Comparison of ENCODE assay signal across 10 cellular contexts in genomic region chr5:80069918-80070318, GRCh38. TPM values are rescaled to one million over a fixed set of nuclear protein-coding genes. Genes with fewer than 3 reads are reported as not detected.
A peak's percentile ranks its signal among the peaks of the same experiment; 100 is the strongest.
DNase-seq lines count a peak whose midpoint lies in the region; ATAC-seq, FAIRE-seq and TF ChIP-seq lines count a peak whose summit lies in the region.
"Had no signal": no experiment of that assay in that cellular context is flagged by ENCODE, and none has a peak within 500 bp of the region (broad histone marks: within the 10 kb centered on the region; RNA-seq: fewer than 3 reads in every experiment).

No MANE protein-coding gene starts in this region.

- H4K91ac ChIP-seq in H1 (replicated peaks; ENCODE audit: insufficient read length, low read length) = no peak overlapping the region

- H3K18ac ChIP-seq in H1 (ENCODE audit: extremely low read depth, low read length) = no peak overlapping the region

- CTCF ChIA-PET in H1 (lab: Charles Lee; ENCODE audit: partially characterized antibody) = interaction anchor here (1.2 to 2.2 kb wide), 3 partner anchors 13 to 191 kb away, joined by 3 to 8 read pairs (median 6); no protein-coding TSS in a partner anchor
- CTCF ChIA-PET in CD8-positive, alpha-beta T cell (lab: Charles Lee) = interaction anchor here (1.7 kb wide), 1 partner anchor 13 kb away, joined by 9 read pairs; no protein-coding TSS in a partner anchor

- no peak for TF ChIP-seq EP300 in H1 (IDR thresholded peaks at IDR 0.05; ENCODE audit: borderline replicate concordance in 1 of 2, low read depth in 2 of 2, low read length in 2 of 2)

- H3K9ac ChIP-seq in Karpas-422 (ENCODE audit: low read length) (peak overlapping the region; percentile 48), H1 (replicated peaks in 1 of 4; ENCODE audit: extremely low read depth in 1 of 4, low read depth in 3 of 4, low read length in 3 of 4) (no peak overlapping the region)

- H3K4ac ChIP-seq in H1 (replicated peaks; ENCODE audit: insufficient read length, low read depth, low read length) = no peak overlapping the region

- H3K27me3 Mint-ChIP-seq in CD8-positive, alpha-beta T cell (ENCODE audit: low read depth) = no peaks in the 10 kb centered on the region
- H3K27me3 Mint-ChIP-seq: activated naive CD4-positive, alpha-beta T cell treated with anti-CD3 and anti-CD28 coated beads, Interleukin-2, amount 50 U/mL, for 24 hours had no signal

- TF ChIP-seq CTCF in H1 (IDR thresholded peaks at IDR 0.05; ENCODE audit: control extremely low read depth in 1 of 3, insufficient read depth in 1 of 3, low read depth in 1 of 3, low read length in 3 of 3) = no peak
- TF ChIP-seq CTCF in neutrophil (IDR thresholded peaks at IDR 0.05) = no peak
- TF ChIP-seq CTCF in thyroid gland (IDR thresholded peaks at IDR 0.05) = no peak
- no peak for TF ChIP-seq CTCF in CD8-positive, alpha-beta T cell (IDR thresholded peaks at IDR 0.05)

- no peak overlapping the region for H3K27ac Mint-ChIP-seq in CD8-positive, alpha-beta T cell
- H3K27ac Mint-ChIP-seq: activated B cell treated with CpG ODN at 0.5 μM for 24 hours; activated naive CD4-positive, alpha-beta T cell treated with anti-CD3 and anti-CD28 coated beads, Interleukin-2, amount 50 U/mL, for 24 hours had no signal

- intact Hi-C loops in thyroid gland (cut with DNase I) = no loop called here
- intact Hi-C loops in CD8-positive, alpha-beta T cell (cut with DNase I, micrococcal nuclease) = no loop called here

- H3K4me1 ChIP-seq in Karpas-422 (ENCODE audit: low read length) (peaks cover 23% of the 10 kb centered on the region), H1 (replicated peaks in 1 of 4; ENCODE audit: control insufficient read depth in 3 of 4, insufficient read depth in 4 of 4, low read length in 3 of 4) (no peaks in the 10 kb centered on the region; a peak in 1 of 7 replicates), neutrophil (ENCODE audit: control insufficient read depth in 1 of 2, insufficient read depth in 1 of 2, low read depth in 1 of 2, low read length in 1 of 2) (peaks cover 47 to 49% of the 10 kb centered on the region in 2 experiments), thyroid gland (peaks cover 0 to 7% of the 10 kb centered on the region in 2 donors)
- H3K4me1 ChIP-seq in CD8-positive, alpha-beta T cell (ENCODE audit: insufficient read depth, low read length) = no peaks in the 10 kb centered on the region

- H3K9me3 Mint-ChIP-seq in CD8-positive, alpha-beta T cell = no peaks in the 10 kb centered on the region
- H3K9me3 Mint-ChIP-seq: activated B cell treated with CpG ODN at 0.5 μM for 24 hours; activated naive CD4-positive, alpha-beta T cell treated with anti-CD3 and anti-CD28 coated beads, Interleukin-2, amount 50 U/mL, for 24 hours had no signal

- H3K9me3 ChIP-seq in Karpas-422 (ENCODE audit: low read length) (no peaks in the 10 kb centered on the region), H1 (ENCODE audit: insufficient read depth in 2 of 2, low read depth in 1 of 2, low read length in 1 of 2) (no peaks in the 10 kb centered on the region; a peak in 1 of 4 replicates), neutrophil (no peaks in the 10 kb centered on the region), thyroid gland (no peaks in the 10 kb centered on the region)
- H3K9me3 ChIP-seq in CD8-positive, alpha-beta T cell (ENCODE audit: low read length) = no peaks in the 10 kb centered on the region

- H4K20me1 ChIP-seq in Karpas-422 (ENCODE audit: insufficient read depth, low read depth, low read length) (no peaks in the 10 kb centered on the region), H1 (replicated peaks in 1 of 2; ENCODE audit: control insufficient read depth in 1 of 2, insufficient read depth in 2 of 2, low read length in 2 of 2) (no peaks in the 10 kb centered on the region)

- no peaks in the 10 kb centered on the region for H3K9me2 ChIP-seq in Karpas-422 (replicated peaks; ENCODE audit: insufficient read depth, low read length)

- H3K4me2 ChIP-seq in Karpas-422 (ENCODE audit: low read depth, low read length, poor library complexity, severe bottlenecking) (peak overlapping the region; percentile 63), H1 (ENCODE audit: insufficient read depth in 1 of 2, low read depth in 2 of 2, low read length in 2 of 2) (no peak overlapping the region)

- WGBS in H1 (ENCODE audit: extremely low coverage in 1 of 2, insufficient coverage in 1 of 2, insufficient read length in 1 of 2, insufficient replicate concordance in 2 of 2, low coverage in 1 of 2, low lambda C conversion rate in 2 of 2, missing lambda C conversion rate in 1 of 2), 2 experiments = 75% methylated on average over 3 of the region's 3 CpGs; no CpG with 5 or more reads in 1 of the 2 experiments
- whole genome bisulfite sequencing in thyroid gland, 2 donors = 51 to 56% methylated on average over 3 of the region's 3 CpGs

- H3K23me2 ChIP-seq in H1 (ENCODE audit: low read depth, low read length) = no peaks in the 10 kb centered on the region

- H3K4me1 Mint-ChIP-seq in CD8-positive, alpha-beta T cell (ENCODE audit: low read depth) = no peaks in the 10 kb centered on the region
- H3K4me1 Mint-ChIP-seq: activated naive CD4-positive, alpha-beta T cell treated with anti-CD3 and anti-CD28 coated beads, Interleukin-2, amount 50 U/mL, for 24 hours had no signal

- H3K23ac ChIP-seq in H1 (ENCODE audit: insufficient read length) = no peak overlapping the region

- no peaks in the 10 kb centered on the region for H3K79me1 ChIP-seq in H1 (ENCODE audit: low read depth, low read length)

- no peaks in the 10 kb centered on the region for H3K27me3 ChIP-seq in Karpas-422 (ENCODE audit: low read length)
- no peaks in the 10 kb centered on the region for H3K27me3 ChIP-seq in H1 (replicated peaks in 1 of 4; ENCODE audit: control insufficient read depth in 3 of 4, extremely low read depth in 1 of 4, insufficient read depth in 3 of 4, low read length in 3 of 4)
- H3K27me3 ChIP-seq in neutrophil = no peaks in the 10 kb centered on the region
- H3K27me3 ChIP-seq in thyroid gland = no peaks in the 10 kb centered on the region
- H3K27me3 ChIP-seq in CD8-positive, alpha-beta T cell (ENCODE audit: insufficient read depth, low read length) = no peaks in the 10 kb centered on the region

- H3K4me3 Mint-ChIP-seq in CD8-positive, alpha-beta T cell = no peak overlapping the region
- H3K4me3 Mint-ChIP-seq: activated B cell treated with CpG ODN at 0.5 μM for 24 hours; activated naive CD4-positive, alpha-beta T cell treated with anti-CD3 and anti-CD28 coated beads, Interleukin-2, amount 50 U/mL, for 24 hours had no signal

- H4K5ac ChIP-seq in H1 (ENCODE audit: insufficient read length, low read depth, low read length) = no peak overlapping the region

- POLR2A ChIA-PET in H1 (lab: Charles Lee; ENCODE audit: partially characterized antibody) = no interaction called here
- POLR2A ChIA-PET in CD8-positive, alpha-beta T cell (lab: Charles Lee) = no interaction called here

- no peak overlapping the region for H2BK12ac ChIP-seq in H1 (ENCODE audit: low read depth, low read length)

- H3K79me2 ChIP-seq in Karpas-422 (ENCODE audit: low read length) (no peaks in the 10 kb centered on the region), H1 (ENCODE audit: control insufficient read depth in 1 of 2, insufficient read depth in 2 of 2, low read length in 2 of 2) (no peaks in the 10 kb centered on the region)

- H3K36me3 Mint-ChIP-seq in CD8-positive, alpha-beta T cell = peaks cover 39% of the 10 kb centered on the region

- no peak overlapping the region for H3K56ac ChIP-seq in H1 (replicated peaks; ENCODE audit: insufficient read length, low read depth, low read length)

- no peak overlapping the region for H4K8ac ChIP-seq in H1 (ENCODE audit: extremely low read depth, insufficient read depth, low read length)

- H3K27ac ChIP-seq in Karpas-422 (ENCODE audit: low read length) (peak overlapping the region; percentile 62; the same call in 1 of the 2 replicates), H1 (ENCODE audit: low read depth, low read length) (no peak overlapping the region), neutrophil (peak overlapping the region; percentile 73), thyroid gland (no peak overlapping the region)
- no peak overlapping the region for H3K27ac ChIP-seq in CD8-positive, alpha-beta T cell (ENCODE audit: low read depth, low read length)

- FAIRE-seq in H1 (lab: Jason Lieb, UNC) (no peak), urothelium cell line (lab: Jason Lieb, UNC) (no peak)

- no peak for TF ChIP-seq RAD21 in H1 (IDR thresholded peaks at IDR 0.05 in 1 of 2, conservative IDR thresholded peaks at IDR 0.05 in 1 of 2; ENCODE audit: low read depth in 2 of 2, low read length in 2 of 2)

- peak; percentile 18 for ATAC-seq in GM18868 (IDR thresholded peaks at IDR 0.05; ENCODE audit: unreplicated experiment)
- ATAC-seq in CD8-positive, alpha-beta T cell = no peak

- H2BK5ac ChIP-seq in H1 (ENCODE audit: low read depth, low read length) = no peak overlapping the region

- H2AK5ac ChIP-seq in H1 (ENCODE audit: low read depth, low read length) = no peak overlapping the region

- H3K4me3 ChIP-seq in Karpas-422 (ENCODE audit: low read length) (peak overlapping the region; percentile 47; the same call in 1 of the 2 replicates), H1 (ENCODE audit: extremely low read depth in 1 of 4, insufficient read depth in 2 of 4, low read depth in 3 of 4, low read length in 4 of 4) (no peak overlapping the region), neutrophil (ENCODE audit: low read depth in 1 of 2, low read length in 1 of 2) (no peak overlapping the region), thyroid gland (replicated peaks in 1 of 3) (no peak overlapping the region)
- H3K4me3 ChIP-seq in CD8-positive, alpha-beta T cell (ENCODE audit: low read depth, low read length) = no peak overlapping the region

- peak overlapping the region; percentile 54; the same call in 1 of the 2 replicates for H2AFZ ChIP-seq in Karpas-422 (ENCODE audit: low read length)
- 0 out of 2 replicates have a peak overlapping the region, but pooled peaks have one; percentile 45 for H2AFZ ChIP-seq in H1 (ENCODE audit: low read length)

- no peak overlapping the region for H3K14ac ChIP-seq in H1 (ENCODE audit: insufficient read length)

- TF ChIP-seq POLR2A in H1 (IDR thresholded peaks at IDR 0.05; ENCODE audit: control extremely low read depth in 1 of 2, low read depth in 2 of 2, low read length in 2 of 2) (no peak), thyroid gland (IDR thresholded peaks at IDR 0.05) (no peak)

- no peaks in the 10 kb centered on the region for H3K36me3 ChIP-seq in Karpas-422 (ENCODE audit: insufficient read depth, low read length)
- H3K36me3 ChIP-seq in H1 (ENCODE audit: control insufficient read depth in 2 of 4, insufficient read depth in 4 of 4, low read length in 3 of 4) = no peaks in the 10 kb centered on the region; a peak in 1 of 8 replicates
- H3K36me3 ChIP-seq in neutrophil = no peaks in the 10 kb centered on the region
- H3K36me3 ChIP-seq in thyroid gland = no peaks in the 10 kb centered on the region
- no peaks in the 10 kb centered on the region for H3K36me3 ChIP-seq in CD8-positive, alpha-beta T cell (ENCODE audit: insufficient read depth, low read length)

- no peak overlapping the region for H2BK120ac ChIP-seq in H1 (replicated peaks; ENCODE audit: low read depth, low read length)

- no peak for DNase-seq in Karpas-422
- no peak for DNase-seq in H1 (ENCODE audit: low read depth in 1 of 2, low spot score in 2 of 2)
- DNase-seq in urothelium cell line (ENCODE audit: low spot score) = no peak
- no peak for DNase-seq in thyroid gland
- DNase-seq in CD8-positive, alpha-beta T cell = no peak
- no peak for DNase-seq in NCI-H2171 treated with DMSO at 0.1 percent for 48 hours (lab: John Stamatoyannopoulos, UW)
- DNase-seq: activated B cell treated with CpG ODN at 0.5 μM for 24 hours had no signal

- H2BK20ac ChIP-seq in H1 (ENCODE audit: low read length) = no peak overlapping the region

- no peak overlapping the region for H2BK15ac ChIP-seq in H1 (ENCODE audit: low read length)

RNA-seq across cellular contexts. Expression of gene THBS4, which starts 34.8 kb away (rescaled TPM):
- total RNA-seq in Karpas-422 (2014; rRNA removed; shearing (Covaris generic); ENCODE audit: low replicate concordance) = 2.0 and 3.9 TPM in 2 replicates
- 12.8 and 14.2 TPM in 2 replicates for total RNA-seq in H1 (2021; fragmentation: NEBNext Ultra II Directional; extraction: Animal tissue kit (Norgen Biotek cat#: 25700))
- polyA plus RNA-seq in H1 (2011; rRNA removed) = 25.4 and 27.5 TPM in 2 replicates
- 21.2 TPM for polyA plus RNA-seq in H1 (2011; cell fraction: cytosol; rRNA removed)
- polyA plus RNA-seq in H1 (2011; cell fraction: nucleus; rRNA removed) = 30.7 TPM
- polyA plus RNA-seq in H1 (2012, experiment 1 of 2) = 16.3 to 23.8 TPM (median 21.8 TPM) in 4 replicates
- 14.9 TPM for polyA plus RNA-seq in H1 (2012, experiment 2 of 2)
- 17.9 TPM for polyA plus RNA-seq in H1 (2013, experiment 1 of 2)
- polyA plus RNA-seq in H1 (2013, experiment 2 of 2) = 17.8 TPM
- 20.4 and 24.9 TPM in 2 replicates for polyA minus RNA-seq in H1 (2011; rRNA and poly(A)+ RNA removed)
- polyA minus RNA-seq in H1 (2011; cell fraction: cytosol; rRNA and poly(A)+ RNA removed) = 11.2 TPM
- polyA minus RNA-seq in H1 (2011; cell fraction: nucleus; rRNA and poly(A)+ RNA removed) = 9.0 TPM
- total RNA-seq in thyroid gland = 1 to 10 TPM; 2.4 to 4.5 (median 3.1) TPM
- not detected for total RNA-seq in CD8-positive, alpha-beta T cell

Comparison
In these comparisons a context has a peak if more than half of its experiments do, and no peak if none do; other contexts are left out.
1. H3K27ac ChIP-seq: peak in Karpas-422 (single experiment) and neutrophil (single experiment); none in H1 (single experiment), thyroid gland (0 of 3) and CD8-positive, alpha-beta T cell (single experiment).